1 cellular context compared by ENCODE assay signal in the genomic region with DNA sequence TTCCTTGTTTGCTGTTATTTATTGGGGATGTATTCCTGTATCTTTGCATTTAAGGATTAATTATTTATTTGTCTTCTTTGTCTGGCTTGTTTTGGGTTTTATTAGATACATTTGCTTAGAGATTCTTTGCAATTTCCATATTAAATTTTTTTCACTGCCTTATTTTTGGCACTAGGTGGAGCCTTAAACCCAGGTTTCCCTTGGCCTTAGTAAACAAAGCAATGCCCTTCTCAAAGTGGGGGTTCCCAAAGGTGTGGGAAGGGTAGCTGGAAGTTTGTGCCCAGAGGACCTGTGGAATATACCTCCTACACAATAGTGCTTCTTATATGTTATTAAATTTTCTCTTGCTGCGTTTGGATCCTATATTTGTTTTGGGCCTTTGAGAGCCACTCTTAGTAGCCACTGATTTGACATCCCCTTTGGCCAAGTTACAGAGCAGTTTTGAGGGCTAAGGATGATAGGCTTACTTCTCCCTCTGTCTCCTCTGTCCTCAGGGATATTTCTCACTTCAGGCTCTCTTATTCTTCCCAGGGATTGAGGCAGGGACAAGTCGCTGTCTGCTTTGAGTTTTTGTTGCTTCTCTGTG.
TF ChIP-seq lines count a peak whose summit lies in the region.

No MANE protein-coding gene starts in this region.

TF ChIP-seq in WTC11, 78 proteins besides CTCF, POLR2A, EP300 and RAD21 (continued from another document):
- TF ChIP-seq, protein P1, sequence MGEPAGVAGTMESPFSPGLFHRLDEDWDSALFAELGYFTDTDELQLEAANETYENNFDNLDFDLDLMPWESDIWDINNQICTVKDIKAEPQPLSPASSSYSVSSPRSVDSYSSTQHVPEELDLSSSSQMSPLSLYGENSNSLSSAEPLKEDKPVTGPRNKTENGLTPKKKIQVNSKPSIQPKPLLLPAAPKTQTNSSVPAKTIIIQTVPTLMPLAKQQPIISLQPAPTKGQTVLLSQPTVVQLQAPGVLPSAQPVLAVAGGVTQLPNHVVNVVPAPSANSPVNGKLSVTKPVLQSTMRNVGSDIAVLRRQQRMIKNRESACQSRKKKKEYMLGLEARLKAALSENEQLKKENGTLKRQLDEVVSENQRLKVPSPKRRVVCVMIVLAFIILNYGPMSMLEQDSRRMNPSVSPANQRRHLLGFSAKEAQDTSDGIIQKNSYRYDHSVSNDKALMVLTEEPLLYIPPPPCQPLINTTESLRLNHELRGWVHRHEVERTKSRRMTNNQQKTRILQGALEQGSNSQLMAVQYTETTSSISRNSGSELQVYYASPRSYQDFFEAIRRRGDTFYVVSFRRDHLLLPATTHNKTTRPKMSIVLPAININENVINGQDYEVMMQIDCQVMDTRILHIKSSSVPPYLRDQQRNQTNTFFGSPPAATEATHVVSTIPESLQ (CRISPR knock-in tag; IDR thresholded peaks at IDR 0.05) = no peak
- TF ChIP-seq, protein P2, sequence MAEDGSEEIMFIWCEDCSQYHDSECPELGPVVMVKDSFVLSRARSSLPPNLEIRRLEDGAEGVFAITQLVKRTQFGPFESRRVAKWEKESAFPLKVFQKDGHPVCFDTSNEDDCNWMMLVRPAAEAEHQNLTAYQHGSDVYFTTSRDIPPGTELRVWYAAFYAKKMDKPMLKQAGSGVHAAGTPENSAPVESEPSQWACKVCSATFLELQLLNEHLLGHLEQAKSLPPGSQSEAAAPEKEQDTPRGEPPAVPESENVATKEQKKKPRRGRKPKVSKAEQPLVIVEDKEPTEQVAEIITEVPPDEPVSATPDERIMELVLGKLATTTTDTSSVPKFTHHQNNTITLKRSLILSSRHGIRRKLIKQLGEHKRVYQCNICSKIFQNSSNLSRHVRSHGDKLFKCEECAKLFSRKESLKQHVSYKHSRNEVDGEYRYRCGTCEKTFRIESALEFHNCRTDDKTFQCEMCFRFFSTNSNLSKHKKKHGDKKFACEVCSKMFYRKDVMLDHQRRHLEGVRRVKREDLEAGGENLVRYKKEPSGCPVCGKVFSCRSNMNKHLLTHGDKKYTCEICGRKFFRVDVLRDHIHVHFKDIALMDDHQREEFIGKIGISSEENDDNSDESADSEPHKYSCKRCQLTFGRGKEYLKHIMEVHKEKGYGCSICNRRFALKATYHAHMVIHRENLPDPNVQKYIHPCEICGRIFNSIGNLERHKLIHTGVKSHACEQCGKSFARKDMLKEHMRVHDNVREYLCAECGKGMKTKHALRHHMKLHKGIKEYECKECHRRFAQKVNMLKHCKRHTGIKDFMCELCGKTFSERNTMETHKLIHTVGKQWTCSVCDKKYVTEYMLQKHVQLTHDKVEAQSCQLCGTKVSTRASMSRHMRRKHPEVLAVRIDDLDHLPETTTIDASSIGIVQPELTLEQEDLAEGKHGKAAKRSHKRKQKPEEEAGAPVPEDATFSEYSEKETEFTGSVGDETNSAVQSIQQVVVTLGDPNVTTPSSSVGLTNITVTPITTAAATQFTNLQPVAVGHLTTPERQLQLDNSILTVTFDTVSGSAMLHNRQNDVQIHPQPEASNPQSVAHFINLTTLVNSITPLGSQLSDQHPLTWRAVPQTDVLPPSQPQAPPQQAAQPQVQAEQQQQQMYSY (CRISPR knock-in tag; IDR thresholded peaks at IDR 0.05) = no peak
- TF ChIP-seq CREM (CRISPR knock-in tag; IDR thresholded peaks at IDR 0.05) (no peak), MYBL2 (CRISPR knock-in tag; IDR thresholded peaks at IDR 0.05) (no peak), ESRRA (CRISPR knock-in tag; IDR thresholded peaks at IDR 0.05; ENCODE audit: borderline replicate concordance) (no peak), ELF4 (CRISPR knock-in tag; IDR thresholded peaks at IDR 0.05; ENCODE audit: low read depth) (no peak), SMAD4 (CRISPR knock-in tag; IDR thresholded peaks at IDR 0.05) (no peak), GABPB1 (CRISPR knock-in tag; IDR thresholded peaks at IDR 0.05) (no peak), FOXJ3 (CRISPR knock-in tag; IDR thresholded peaks at IDR 0.05; ENCODE audit: borderline replicate concordance) (no peak), NFATC4 (CRISPR knock-in tag; IDR thresholded peaks at IDR 0.05) (no peak), ZNF138 (CRISPR knock-in tag; conservative IDR thresholded peaks at IDR 0.05) (no peak)
- TF ChIP-seq, protein P3, sequence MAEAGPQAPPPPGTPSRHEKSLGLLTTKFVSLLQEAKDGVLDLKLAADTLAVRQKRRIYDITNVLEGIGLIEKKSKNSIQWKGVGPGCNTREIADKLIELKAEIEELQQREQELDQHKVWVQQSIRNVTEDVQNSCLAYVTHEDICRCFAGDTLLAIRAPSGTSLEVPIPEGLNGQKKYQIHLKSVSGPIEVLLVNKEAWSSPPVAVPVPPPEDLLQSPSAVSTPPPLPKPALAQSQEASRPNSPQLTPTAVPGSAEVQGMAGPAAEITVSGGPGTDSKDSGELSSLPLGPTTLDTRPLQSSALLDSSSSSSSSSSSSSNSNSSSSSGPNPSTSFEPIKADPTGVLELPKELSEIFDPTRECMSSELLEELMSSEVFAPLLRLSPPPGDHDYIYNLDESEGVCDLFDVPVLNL (CRISPR knock-in tag; IDR thresholded peaks at IDR 0.05; ENCODE audit: borderline replicate concordance, low read depth) = no peak
- TF ChIP-seq, protein P4, sequence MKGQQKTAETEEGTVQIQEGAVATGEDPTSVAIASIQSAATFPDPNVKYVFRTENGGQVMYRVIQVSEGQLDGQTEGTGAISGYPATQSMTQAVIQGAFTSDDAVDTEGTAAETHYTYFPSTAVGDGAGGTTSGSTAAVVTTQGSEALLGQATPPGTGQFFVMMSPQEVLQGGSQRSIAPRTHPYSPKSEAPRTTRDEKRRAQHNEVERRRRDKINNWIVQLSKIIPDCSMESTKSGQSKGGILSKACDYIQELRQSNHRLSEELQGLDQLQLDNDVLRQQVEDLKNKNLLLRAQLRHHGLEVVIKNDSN (CRISPR knock-in tag; IDR thresholded peaks at IDR 0.05) = no peak
- TF ChIP-seq, protein P5, sequence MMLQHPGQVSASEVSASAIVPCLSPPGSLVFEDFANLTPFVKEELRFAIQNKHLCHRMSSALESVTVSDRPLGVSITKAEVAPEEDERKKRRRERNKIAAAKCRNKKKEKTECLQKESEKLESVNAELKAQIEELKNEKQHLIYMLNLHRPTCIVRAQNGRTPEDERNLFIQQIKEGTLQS (CRISPR knock-in tag; conservative IDR thresholded peaks at IDR 0.05) = no peak
- TF ChIP-seq, protein P6, sequence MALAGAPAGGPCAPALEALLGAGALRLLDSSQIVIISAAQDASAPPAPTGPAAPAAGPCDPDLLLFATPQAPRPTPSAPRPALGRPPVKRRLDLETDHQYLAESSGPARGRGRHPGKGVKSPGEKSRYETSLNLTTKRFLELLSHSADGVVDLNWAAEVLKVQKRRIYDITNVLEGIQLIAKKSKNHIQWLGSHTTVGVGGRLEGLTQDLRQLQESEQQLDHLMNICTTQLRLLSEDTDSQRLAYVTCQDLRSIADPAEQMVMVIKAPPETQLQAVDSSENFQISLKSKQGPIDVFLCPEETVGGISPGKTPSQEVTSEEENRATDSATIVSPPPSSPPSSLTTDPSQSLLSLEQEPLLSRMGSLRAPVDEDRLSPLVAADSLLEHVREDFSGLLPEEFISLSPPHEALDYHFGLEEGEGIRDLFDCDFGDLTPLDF (CRISPR knock-in tag; IDR thresholded peaks at IDR 0.05) = no peak
